In genomic region chr6:99459133-99459532, GRCh38 we compare ENCODE assay signal across 2 cellular contexts.
A peak's percentile ranks its signal among the peaks of the same experiment; 100 is the strongest.
TF ChIP-seq lines count a peak whose summit lies in the region.

No MANE protein-coding gene starts in this region.

TF ChIP-seq in HEK293, 187 proteins besides CTCF, POLR2A, EP300 and RAD21:
- TF ChIP-seq ZNF580 (tag by site-specific recombination; IDR thresholded peaks at IDR 0.05), result peak; percentile 16; the same call in 1 of the 2 replicates
- TF ChIP-seq ZNF146 (tag by site-specific recombination; IDR thresholded peaks at IDR 0.05), result peak; percentile 97

TF ChIP-seq in K562, 482 proteins besides CTCF, POLR2A, EP300 and RAD21:
- TF ChIP-seq ZNF146 (CRISPR knock-in tag; IDR thresholded peaks at IDR 0.05; ENCODE audit: unreplicated experiment), result peak; percentile 81
